ENCODE assay signal across 1 cellular context in the genomic region with DNA sequence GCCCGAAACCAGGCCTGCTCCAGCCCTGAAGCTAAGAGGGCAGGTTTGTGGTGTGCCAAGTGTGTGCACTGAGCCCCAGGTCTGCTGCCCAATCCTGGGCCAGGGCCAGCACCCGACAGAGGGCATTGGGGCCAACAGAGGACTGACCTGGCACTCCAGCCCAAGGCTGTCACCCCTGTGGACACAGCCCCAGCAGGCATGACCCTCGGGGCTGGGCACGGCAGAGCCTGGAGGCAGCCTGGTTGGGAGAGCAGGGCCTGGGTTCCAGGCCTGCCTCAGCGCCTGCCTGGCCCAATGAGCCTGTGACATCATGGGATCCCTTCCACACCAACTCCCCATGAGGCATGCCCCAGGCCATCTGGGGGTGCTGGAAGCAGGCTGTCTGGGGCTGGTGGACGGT.
A peak's percentile ranks its signal among the peaks of the same experiment; 100 is the strongest.
TF ChIP-seq lines count a peak whose summit lies in the region.

No MANE protein-coding gene starts in this region.

TF ChIP-seq in HepG2, 621 proteins besides CTCF, POLR2A, EP300 and RAD21:
- TF ChIP-seq ZNF431 (CRISPR knock-in tag; IDR thresholded peaks at IDR 0.05; ENCODE audit: borderline replicate concordance, low read depth) (no peak), TBL1XR1 (IDR thresholded peaks at IDR 0.05; ENCODE audit: borderline replicate concordance, low read length, partially characterized antibody) (no peak), ZNF878 (CRISPR knock-in tag; IDR thresholded peaks at IDR 0.05) (no peak)
- TF ChIP-seq, protein P1, sequence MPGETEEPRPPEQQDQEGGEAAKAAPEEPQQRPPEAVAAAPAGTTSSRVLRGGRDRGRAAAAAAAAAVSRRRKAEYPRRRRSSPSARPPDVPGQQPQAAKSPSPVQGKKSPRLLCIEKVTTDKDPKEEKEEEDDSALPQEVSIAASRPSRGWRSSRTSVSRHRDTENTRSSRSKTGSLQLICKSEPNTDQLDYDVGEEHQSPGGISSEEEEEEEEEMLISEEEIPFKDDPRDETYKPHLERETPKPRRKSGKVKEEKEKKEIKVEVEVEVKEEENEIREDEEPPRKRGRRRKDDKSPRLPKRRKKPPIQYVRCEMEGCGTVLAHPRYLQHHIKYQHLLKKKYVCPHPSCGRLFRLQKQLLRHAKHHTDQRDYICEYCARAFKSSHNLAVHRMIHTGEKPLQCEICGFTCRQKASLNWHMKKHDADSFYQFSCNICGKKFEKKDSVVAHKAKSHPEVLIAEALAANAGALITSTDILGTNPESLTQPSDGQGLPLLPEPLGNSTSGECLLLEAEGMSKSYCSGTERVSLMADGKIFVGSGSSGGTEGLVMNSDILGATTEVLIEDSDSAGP (CRISPR knock-in tag; IDR thresholded peaks at IDR 0.05; ENCODE audit: borderline replicate concordance): peak; percentile 49; the same call in 1 of the 2 replicates
